ENCODE assay signal across 28 cellular contexts in the genomic region with DNA sequence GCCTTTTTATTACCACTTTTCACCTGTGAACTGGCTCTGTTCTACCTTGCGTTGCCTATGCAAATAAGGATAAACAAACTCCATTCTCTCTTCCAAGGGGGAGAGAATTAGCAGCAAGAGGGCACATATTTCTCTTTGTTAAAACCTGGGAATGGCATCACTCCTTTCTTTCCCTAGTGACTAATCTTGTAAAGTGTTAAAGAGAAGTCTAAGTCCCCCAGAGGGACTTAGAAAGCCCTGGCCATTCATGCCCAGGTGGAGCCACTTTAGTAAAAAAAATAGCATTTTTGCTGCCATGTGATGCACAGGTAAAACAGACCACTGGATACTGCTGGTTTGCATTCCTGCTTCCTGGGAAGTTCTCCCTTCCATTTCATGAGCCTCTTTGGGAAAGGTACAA.
"Had no signal": no experiment of that assay in that cellular context is flagged by ENCODE, and none has a peak within 500 bp of the region (broad histone marks: within the 10 kb centered on the region; RNA-seq: fewer than 3 reads in every experiment).

No MANE protein-coding gene starts in this region.

- H3K4me3 ChIP-seq: colonic mucosa, gastrocnemius medialis, left ventricle myocardium inferior, pancreas, prostate gland, sigmoid colon, upper lobe of left lung, vagina had no signal

- H3K4me1 ChIP-seq: colonic mucosa, gastrocnemius medialis, left ventricle myocardium inferior, pancreas, prostate gland, sigmoid colon, upper lobe of left lung, vagina had no signal

- H3K4me3 Mint-ChIP-seq: activated T-cell treated with anti-CD3 and anti-CD28 coated beads, Interleukin-2, amount 50 U/mL, for 72 hours; stimulated activated effector memory CD8-positive, alpha-beta T cell treated with anti-CD3 and anti-CD28 coated beads, Interleukin-12 subunit alpha, Interleukin-12 subunit beta, amount 100 ng/mL, for 72 hours; stimulated activated naive CD8-positive, alpha-beta T cell treated with anti-CD3 and anti-CD28 coated beads, Interleukin-15, amount 100 ng/mL, for 72 hours; T-helper 2 cell treated with Interferon-gamma antibody and Interleukin-4, amounts not matched to agents 5 μg/mL and 100 μg/mL, for 36 hours had no signal

- H3K27ac ChIP-seq: colonic mucosa, gastrocnemius medialis, left ventricle myocardium inferior, pancreas, prostate gland, sigmoid colon, upper lobe of left lung, vagina had no signal

- H3K27me3 Mint-ChIP-seq: stimulated activated naive CD8-positive, alpha-beta T cell treated with anti-CD3 and anti-CD28 coated beads, Interleukin-15, amount 100 ng/mL, for 72 hours had no signal

- DNase-seq: activated CD4-positive, alpha-beta T cell treated with anti-CD3 and anti-CD28 coated beads for 4 hours; activated CD4-positive, alpha-beta T cell treated with anti-CD3 and anti-CD28 coated beads, Interleukin-2, amount 50 U/mL, for 4 hours; activated naive CD4-positive, alpha-beta T cell; activated T-cell treated with anti-CD3 and anti-CD28 coated beads for 4 hours; activated T-cell treated with anti-CD3 and anti-CD28 coated beads, Interleukin-2, amount 50 U/mL, for 72 hours; anterior cingulate cortex; cerebellar nuclear complex; colonic mucosa; effector memory CD4-positive, alpha-beta T cell; erythroblast; gastrocnemius medialis; glutamatergic neuron; islet precursor cell; left ventricle myocardium inferior; nucleus accumbens; pancreas; sigmoid colon; small intestine; stimulated activated CD4-positive, alpha-beta T cell treated with anti-CD3 and anti-CD28 coated beads, Interleukin-4, amount 100 ng/mL, for 24 hours; stimulated activated naive CD8-positive, alpha-beta T cell treated with anti-CD3 and anti-CD28 coated beads, Interleukin-15, amount 100 ng/mL, for 72 hours; substantia nigra; T-helper 1 cell; upper lobe of left lung had no signal

- ATAC-seq: activated naive CD4-positive, alpha-beta T cell treated with anti-CD3 and anti-CD28 coated beads, Interleukin-2, amount 50 U/mL, for 72 hours; activated T-cell treated with anti-CD3 and anti-CD28 coated beads, Interleukin-2, amount 50 U/mL, for 72 hours; gastrocnemius medialis; pancreas; stimulated activated effector memory CD8-positive, alpha-beta T cell treated with anti-CD3 and anti-CD28 coated beads, Interleukin-12 subunit alpha, Interleukin-12 subunit beta, amount 100 ng/mL, for 72 hours; stimulated activated naive CD8-positive, alpha-beta T cell treated with anti-CD3 and anti-CD28 coated beads, Interleukin-15, amount 100 ng/mL, for 72 hours had no signal

- H3K27ac Mint-ChIP-seq: activated T-cell treated with anti-CD3 and anti-CD28 coated beads, Interleukin-2, amount 50 U/mL, for 72 hours; stimulated activated effector memory CD8-positive, alpha-beta T cell treated with anti-CD3 and anti-CD28 coated beads, Interleukin-12 subunit alpha, Interleukin-12 subunit beta, amount 100 ng/mL, for 72 hours; stimulated activated naive CD8-positive, alpha-beta T cell treated with anti-CD3 and anti-CD28 coated beads, Interleukin-15, amount 100 ng/mL, for 72 hours; T-helper 2 cell treated with Interferon-gamma antibody and Interleukin-4, amounts not matched to agents 5 μg/mL and 100 μg/mL, for 36 hours had no signal

- H3K9me3 ChIP-seq: colonic mucosa, gastrocnemius medialis, left ventricle myocardium inferior, pancreas, prostate gland, sigmoid colon, upper lobe of left lung, vagina had no signal

- H3K27me3 ChIP-seq: colonic mucosa, gastrocnemius medialis, pancreas, sigmoid colon, upper lobe of left lung, vagina had no signal

- H3K4me1 Mint-ChIP-seq: stimulated activated effector memory CD8-positive, alpha-beta T cell treated with anti-CD3 and anti-CD28 coated beads, Interleukin-12 subunit alpha, Interleukin-12 subunit beta, amount 100 ng/mL, for 72 hours; stimulated activated naive CD8-positive, alpha-beta T cell treated with anti-CD3 and anti-CD28 coated beads, Interleukin-15, amount 100 ng/mL, for 72 hours had no signal

- H3K9me3 Mint-ChIP-seq: activated T-cell treated with anti-CD3 and anti-CD28 coated beads, Interleukin-2, amount 50 U/mL, for 72 hours; stimulated activated effector memory CD8-positive, alpha-beta T cell treated with anti-CD3 and anti-CD28 coated beads, Interleukin-12 subunit alpha, Interleukin-12 subunit beta, amount 100 ng/mL, for 72 hours; stimulated activated naive CD8-positive, alpha-beta T cell treated with anti-CD3 and anti-CD28 coated beads, Interleukin-15, amount 100 ng/mL, for 72 hours had no signal

- H3K36me3 ChIP-seq: colonic mucosa, prostate gland had no signal
